ENCODE assay signal across 8 cellular contexts in genomic region chr12:132084681-132085635, GRCh38. TPM values are rescaled to one million over a fixed set of nuclear protein-coding genes. Genes with fewer than 3 reads are reported as not detected.
A peak's percentile ranks its signal among the peaks of the same experiment; 100 is the strongest.
DNase-seq lines count a peak whose midpoint lies in the region; ATAC-seq and TF ChIP-seq lines count a peak whose summit lies in the region.

No MANE protein-coding gene starts in this region.

- H3K4me3 ChIP-seq in LNCaP clone FGC (ENCODE audit: low read depth, low read length) (peak overlapping the region; percentile 78), colonic mucosa (peak overlapping the region; percentile 62), left lung (peak overlapping the region; percentile 82 to 94)

- H3K4me3 Mint-ChIP-seq in WTC11 = peak overlapping the region; percentile 88

- ATAC-seq in WTC11 (peak; percentile 61), left lung (peak; percentile 78), HG02678 (IDR thresholded peaks at IDR 0.05; ENCODE audit: unreplicated experiment) (no peak)

- CTCF ChIA-PET in WTC11 (lab: Charles Lee) = no interaction called here

- H3K9ac ChIP-seq in colonic mucosa (ENCODE audit: low read depth in 2 of 2, low read length in 2 of 2) = peak overlapping the region; percentile 85 to 93

- peak; percentile 70 for DNase-seq in NCI-H748 (lab: John Stamatoyannopoulos, UW; ENCODE audit: unreplicated experiment)
- no peak for DNase-seq in NCI-H748 treated with DMSO at 0.1 percent for 48 hours (lab: John Stamatoyannopoulos, UW)
- peak; percentile 38 for DNase-seq in LNCaP clone FGC (ENCODE audit: low read depth)
- peak; percentile 68 for DNase-seq in WTC11 (ENCODE audit: low spot score)
- peak; percentile 65 for DNase-seq in colonic mucosa
- DNase-seq in left lung = peak; percentile 79 to 92
- DNase-seq in stimulated activated CD4-positive, alpha-beta T cell treated with anti-CD3 and anti-CD28 coated beads, Interleukin-4, amount 100 ng/mL, for 4 hours = peak; percentile 25 to 44

- peaks cover 24% of the 10 kb centered on the region for H3K36me3 Mint-ChIP-seq in WTC11

- H3K27me3 Mint-ChIP-seq in WTC11 (ENCODE audit: low read depth) = peaks cover 4% of the 10 kb centered on the region; the same call in 1 of the 2 replicates

- intact Hi-C loops in colonic mucosa (cut with DNase I) = no loop called here
- intact Hi-C loops in left lung (cut with DNase I) = no loop called here

- H3K9me3 ChIP-seq in colonic mucosa (no peaks in the 10 kb centered on the region), left lung (no peaks in the 10 kb centered on the region)

- peak overlapping the region; percentile 87 for H3K27ac Mint-ChIP-seq in WTC11

- POLR2A ChIA-PET in WTC11 (lab: Charles Lee) = no interaction called here

- H3K27me3 ChIP-seq in colonic mucosa (no peaks in the 10 kb centered on the region), left lung (no peaks in the 10 kb centered on the region)

- H3K4me1 Mint-ChIP-seq in WTC11 = peaks cover 18% of the 10 kb centered on the region

- 0 out of 2 replicates have a peak, but pooled peaks cover 3% of the 10 kb centered on the region for H3K9me3 Mint-ChIP-seq in WTC11

- H3K4me1 ChIP-seq in colonic mucosa (peaks cover 4% of the 10 kb centered on the region), left lung (peaks cover 0 to 23% of the 10 kb centered on the region in 2 donors)

- TF ChIP-seq CTCF in LNCaP clone FGC (IDR thresholded peaks at IDR 0.05; ENCODE audit: control insufficient read depth, extremely low read depth, insufficient read depth) (no peak), WTC11 (IDR thresholded peaks at IDR 0.05) (no peak), colonic mucosa (IDR thresholded peaks at IDR 0.05) (no peak), left lung (IDR thresholded peaks at IDR 0.05) (no peak)

- H3K27ac ChIP-seq in colonic mucosa (peak overlapping the region; percentile 58), left lung (peak overlapping the region; percentile 81 to 88)

- H3K36me3 ChIP-seq in colonic mucosa (no peaks in the 10 kb centered on the region), left lung (peaks cover 0 to 23% of the 10 kb centered on the region in 2 donors)

TF ChIP-seq in WTC11, 78 proteins besides CTCF, POLR2A, EP300 and RAD21:
- TF ChIP-seq ZNF671 (CRISPR knock-in tag; IDR thresholded peaks at IDR 0.05) (no peak), ZNF121 (CRISPR knock-in tag; IDR thresholded peaks at IDR 0.05) (no peak), CBFB (CRISPR knock-in tag; IDR thresholded peaks at IDR 0.05; ENCODE audit: low read depth) (no peak), JUN (CRISPR knock-in tag; IDR thresholded peaks at IDR 0.05) (no peak), ZNF396 (CRISPR knock-in tag; IDR thresholded peaks at IDR 0.05; ENCODE audit: borderline replicate concordance) (no peak), ZNF219 (CRISPR knock-in tag; IDR thresholded peaks at IDR 0.05; ENCODE audit: borderline replicate concordance) (no peak), SMAD3 (CRISPR knock-in tag; IDR thresholded peaks at IDR 0.05; ENCODE audit: borderline replicate concordance) (no peak), NFE2L1 (CRISPR knock-in tag; IDR thresholded peaks at IDR 0.05) (no peak), RORB (CRISPR knock-in tag; IDR thresholded peaks at IDR 0.05) (no peak), ETV6 (CRISPR knock-in tag; IDR thresholded peaks at IDR 0.05) (no peak), ZMAT4 (CRISPR knock-in tag; IDR thresholded peaks at IDR 0.05) (no peak), E2F5 (CRISPR knock-in tag; IDR thresholded peaks at IDR 0.05) (no peak), ATF1 (CRISPR knock-in tag; IDR thresholded peaks at IDR 0.05) (no peak), ZNF138 (CRISPR knock-in tag; conservative IDR thresholded peaks at IDR 0.05) (no peak), NR1H2 (CRISPR knock-in tag; IDR thresholded peaks at IDR 0.05) (no peak), HMGA2 (CRISPR knock-in tag; IDR thresholded peaks at IDR 0.05) (no peak), NFATC4 (CRISPR knock-in tag; IDR thresholded peaks at IDR 0.05) (no peak)
- TF ChIP-seq, protein P1, sequence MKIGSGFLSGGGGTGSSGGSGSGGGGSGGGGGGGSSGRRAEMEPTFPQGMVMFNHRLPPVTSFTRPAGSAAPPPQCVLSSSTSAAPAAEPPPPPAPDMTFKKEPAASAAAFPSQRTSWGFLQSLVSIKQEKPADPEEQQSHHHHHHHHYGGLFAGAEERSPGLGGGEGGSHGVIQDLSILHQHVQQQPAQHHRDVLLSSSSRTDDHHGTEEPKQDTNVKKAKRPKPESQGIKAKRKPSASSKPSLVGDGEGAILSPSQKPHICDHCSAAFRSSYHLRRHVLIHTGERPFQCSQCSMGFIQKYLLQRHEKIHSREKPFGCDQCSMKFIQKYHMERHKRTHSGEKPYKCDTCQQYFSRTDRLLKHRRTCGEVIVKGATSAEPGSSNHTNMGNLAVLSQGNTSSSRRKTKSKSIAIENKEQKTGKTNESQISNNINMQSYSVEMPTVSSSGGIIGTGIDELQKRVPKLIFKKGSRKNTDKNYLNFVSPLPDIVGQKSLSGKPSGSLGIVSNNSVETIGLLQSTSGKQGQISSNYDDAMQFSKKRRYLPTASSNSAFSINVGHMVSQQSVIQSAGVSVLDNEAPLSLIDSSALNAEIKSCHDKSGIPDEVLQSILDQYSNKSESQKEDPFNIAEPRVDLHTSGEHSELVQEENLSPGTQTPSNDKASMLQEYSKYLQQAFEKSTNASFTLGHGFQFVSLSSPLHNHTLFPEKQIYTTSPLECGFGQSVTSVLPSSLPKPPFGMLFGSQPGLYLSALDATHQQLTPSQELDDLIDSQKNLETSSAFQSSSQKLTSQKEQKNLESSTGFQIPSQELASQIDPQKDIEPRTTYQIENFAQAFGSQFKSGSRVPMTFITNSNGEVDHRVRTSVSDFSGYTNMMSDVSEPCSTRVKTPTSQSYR (CRISPR knock-in tag; IDR thresholded peaks at IDR 0.05) = no peak
- TF ChIP-seq, protein P2, sequence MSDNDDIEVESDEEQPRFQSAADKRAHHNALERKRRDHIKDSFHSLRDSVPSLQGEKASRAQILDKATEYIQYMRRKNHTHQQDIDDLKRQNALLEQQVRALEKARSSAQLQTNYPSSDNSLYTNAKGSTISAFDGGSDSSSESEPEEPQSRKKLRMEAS (CRISPR knock-in tag; IDR thresholded peaks at IDR 0.05) = no peak

RNA-seq across cellular contexts. Expression of gene DDX51, which starts 59.2 kb away (rescaled TPM):
- total RNA-seq in WTC11 (2021) (32.7 to 34.2 TPM (median 33.3 TPM) in 3 replicates), colonic mucosa (10 to 100 TPM in 1 of 2 donors, 1 to 10 TPM in 1; 9.4 to 22.9 TPM), left lung (10 to 100 TPM; 11.7 to 15.1 TPM)

RNA-seq across cellular contexts. Expression of gene NOC4L, which starts 59.3 kb away (rescaled TPM):
- total RNA-seq in WTC11 (2021) (38.0 to 41.4 TPM (median 39.6 TPM) in 3 replicates), colonic mucosa (10 to 100 TPM; 12.5 to 29.7 TPM), left lung (10 to 100 TPM; 11.0 to 19.6 TPM)
